20 cellular contexts compared by ENCODE assay signal in genomic region chr22:46031561-46031960, GRCh38. TPM values are rescaled to one million over a fixed set of nuclear protein-coding genes. Genes with fewer than 3 reads are reported as not detected.
DNase-seq lines count a peak whose midpoint lies in the region; ATAC-seq, FAIRE-seq and TF ChIP-seq lines count a peak whose summit lies in the region.
"Had no signal": no experiment of that assay in that cellular context is flagged by ENCODE, and none has a peak within 500 bp of the region (broad histone marks: within the 10 kb centered on the region; RNA-seq: fewer than 3 reads in every experiment).

No MANE protein-coding gene starts in this region.

- no peak overlapping the region for H3K4me2 ChIP-seq in K562 (ENCODE audit: insufficient read depth, low read length)
- no peak overlapping the region for H3K4me2 ChIP-seq in neural progenitor cell

- H3K4me1 Mint-ChIP-seq in neural progenitor cell, result peaks cover 17% of the 10 kb centered on the region

- no peaks in the 10 kb centered on the region for H3K9me3 Mint-ChIP-seq in neural progenitor cell

- H3K9me1 ChIP-seq in K562 (ENCODE audit: control insufficient read depth, insufficient read depth, low read length), result no peaks in the 10 kb centered on the region

- DNase-seq in cardiac septum (ENCODE audit: low spot score) (peak; percentile 65), right atrium auricular region (ENCODE audit: low spot score) (no peak), K562 (ENCODE audit: extremely low read depth in 1 of 4, low spot score in 3 of 4) (no peak), neural progenitor cell (ENCODE audit: low spot score) (no peak), vagina (ENCODE audit: extremely low spot score in 2 of 2) (no peak), NCI-H1417 treated with DMSO at 0.1 percent for 48 hours (lab: John Stamatoyannopoulos, UW) (no peak), brain microvascular endothelial cell (no peak), activated gamma-delta T cell treated with Interleukin-2 at 50 U/mL for 16 hours (no peak)
- DNase-seq: DMS 273 treated with DMSO at 0.1 percent for 48 hours, EL, KG1, NCI-H1436 treated with DMSO at 0.1 percent for 48 hours, NCI-H2029 treated with DMSO at 0.1 percent for 48 hours, NCI-H2171 treated with DMSO at 0.1 percent for 48 hours, NCI-H446 treated with DMSO at 0.1 percent for 48 hours, RPMI8226, SIG-M5 had no signal

- H2AFZ ChIP-seq in K562 (ENCODE audit: low read depth, low read length), result no peak overlapping the region
- H2AFZ ChIP-seq in neural progenitor cell (replicated peaks), result no peak overlapping the region

- POLR2A ChIA-PET in K562 (lab: Yijun Ruan, JAX), result no interaction called here

- no peak for TF ChIP-seq CTCF in right atrium auricular region (IDR thresholded peaks at IDR 0.05)
- no peak for TF ChIP-seq CTCF in K562 (IDR thresholded peaks at IDR 0.05 in 2 of 3, conservative IDR thresholded peaks at IDR 0.05 in 1 of 3; ENCODE audit: insufficient read depth in 2 of 3, low read depth in 1 of 3, low read length in 3 of 3)
- no peak for TF ChIP-seq CTCF in neural progenitor cell (IDR thresholded peaks at IDR 0.05)
- TF ChIP-seq CTCF in vagina (IDR thresholded peaks at IDR 0.05), result no peak
- no peak for TF ChIP-seq CTCF in brain microvascular endothelial cell (IDR thresholded peaks at IDR 0.05; ENCODE audit: low read depth, low read length, missing control alignments)

- no peak for FAIRE-seq in K562 (lab: Jason Lieb, UNC)

- TF ChIP-seq POLR2A in K562 (conservative IDR thresholded peaks at IDR 0.05) (no peak), vagina (IDR thresholded peaks at IDR 0.05) (no peak)

- H3K27ac ChIP-seq in right atrium auricular region, result no peak overlapping the region
- no peak overlapping the region for H3K27ac ChIP-seq in K562 (ENCODE audit: extremely low read depth, low read depth, low read length)
- no peak overlapping the region for H3K27ac ChIP-seq in neural progenitor cell
- peak overlapping the region; percentile 16 for H3K27ac ChIP-seq in vagina
- H3K27ac ChIP-seq in brain microvascular endothelial cell, result no peak overlapping the region
- H3K27ac ChIP-seq: C4-2B had no signal

- ATAC-seq in K562, result no peak
- ATAC-seq: HCT116 had no signal

- no peaks in the 10 kb centered on the region for H3K36me3 Mint-ChIP-seq in neural progenitor cell

- H3F3A ChIP-seq in neural progenitor cell (ENCODE audit: low read depth), result peaks cover 1% of the 10 kb centered on the region

- H3K9ac ChIP-seq in K562 (ENCODE audit: insufficient read depth in 1 of 2, low read depth in 2 of 2, low read length in 2 of 2) (no peak overlapping the region), neural progenitor cell (no peak overlapping the region)

- H3K27ac Mint-ChIP-seq in neural progenitor cell, result peak overlapping the region; percentile 21

- no peak overlapping the region for H3K4me3 Mint-ChIP-seq in neural progenitor cell

- peaks cover 5% of the 10 kb centered on the region; the same call in 2 of the 3 replicates for H3K79me2 ChIP-seq in K562 (ENCODE audit: control insufficient read depth, insufficient read depth, low read length)
- H3K79me2 ChIP-seq in neural progenitor cell (ENCODE audit: low read depth), result no peaks in the 10 kb centered on the region

- H3K4me3 ChIP-seq in right atrium auricular region (no peak overlapping the region), K562 (no peak overlapping the region), neural progenitor cell (no peak overlapping the region), vagina (no peak overlapping the region), brain microvascular endothelial cell (ENCODE audit: low read depth, low read length) (no peak overlapping the region)

- H3K27me3 ChIP-seq in right atrium auricular region (no peaks in the 10 kb centered on the region), K562 (ENCODE audit: control insufficient read depth in 2 of 2, insufficient read depth in 2 of 2, low read length in 2 of 2) (no peaks in the 10 kb centered on the region), neural progenitor cell (peaks cover 43% of the 10 kb centered on the region), vagina (no peaks in the 10 kb centered on the region), brain microvascular endothelial cell (replicated peaks) (peaks cover 1% of the 10 kb centered on the region)

- H3K36me3 ChIP-seq in right atrium auricular region (no peaks in the 10 kb centered on the region), K562 (ENCODE audit: control insufficient read depth, insufficient read depth, low read length) (no peaks in the 10 kb centered on the region), neural progenitor cell (no peaks in the 10 kb centered on the region), vagina (no peaks in the 10 kb centered on the region), brain microvascular endothelial cell (replicated peaks) (no peaks in the 10 kb centered on the region)

- no peak for TF ChIP-seq RAD21 in K562 (CRISPR knock-in tag; conservative IDR thresholded peaks at IDR 0.05 in 1 of 2, IDR thresholded peaks at IDR 0.05 in 1 of 2)

- no peak for TF ChIP-seq EP300 in K562 (IDR thresholded peaks at IDR 0.05; ENCODE audit: low read length)

- CTCF ChIA-PET in K562 (lab: Yijun Ruan, JAX; ENCODE audit: low intra/inter-chr PET ratio), result no interaction called here

- no TSS peak for BruUV-seq in K562 (replicated peaks; lab: Mats Ljungman, UMichigan)

- H3K9me3 ChIP-seq in right atrium auricular region (no peaks in the 10 kb centered on the region), K562 (replicated peaks; ENCODE audit: control insufficient read depth, insufficient read depth, low read depth, low read length) (no peaks in the 10 kb centered on the region), neural progenitor cell (ENCODE audit: low read depth) (no peaks in the 10 kb centered on the region), vagina (no peaks in the 10 kb centered on the region)

- H3K27me3 Mint-ChIP-seq in neural progenitor cell (ENCODE audit: insufficient read depth, low read depth), result peaks cover 20% of the 10 kb centered on the region

- WGBS in K562 (ENCODE audit: insufficient coverage, low coverage, missing lambda C conversion rate), result 85% methylated on average over 1 of the region's 2 CpGs

- H4K20me1 ChIP-seq in K562 (replicated peaks; ENCODE audit: control insufficient read depth, insufficient read depth, low read length), result no peaks in the 10 kb centered on the region
- no peaks in the 10 kb centered on the region for H4K20me1 ChIP-seq in neural progenitor cell (ENCODE audit: low read depth)

- in situ Hi-C loops in K562 (cut with MboI) (no loop called here), brain microvascular endothelial cell (cut with HindIII; ENCODE audit: low pct_ligation_motif_present, low sequenced_read_pairs) (no loop called here)

- H3K4me1 ChIP-seq in right atrium auricular region (peaks cover 0 to 29% of the 10 kb centered on the region in 2 donors), K562 (replicated peaks in 1 of 2; ENCODE audit: control insufficient read depth in 2 of 2, insufficient read depth in 2 of 2, low read length in 2 of 2) (peaks cover 4 to 22% of the 10 kb centered on the region in 2 experiments; a peak in 3 of 5 replicates), neural progenitor cell (peaks cover 14% of the 10 kb centered on the region), vagina (peaks cover 44% of the 10 kb centered on the region)

- intact Hi-C loops in cardiac septum (cut with DNase I) (no loop called here), K562 (cut with micrococcal nuclease) (no loop called here), vagina (cut with DNase I) (no loop called here)

TF ChIP-seq in K562, 482 proteins besides CTCF, POLR2A, EP300 and RAD21:
- TF ChIP-seq NBN (IDR thresholded peaks at IDR 0.05; ENCODE audit: low read depth) (no peak), ZFP36 (IDR thresholded peaks at IDR 0.05; ENCODE audit: low read depth, low read length, partially characterized antibody) (peak; percentile 88)

RNA-seq across cellular contexts. Expression of gene WNT7B, which starts 54.6 kb away (rescaled TPM):
- total RNA-seq in cardiac septum, result not detected
- under 1 TPM in 1 of 2 donors, not detected in 1; 0.19 TPM for total RNA-seq in right atrium auricular region
- not detected in 2 replicates for total RNA-seq in K562 (2011; cell fraction: chromatin; rRNA removed; ENCODE audit: low replicate concordance)
- total RNA-seq in K562 (2011; cell fraction: nucleolus; rRNA removed), result not detected in 2 replicates
- not detected in 2 replicates for total RNA-seq in K562 (2011; cell fraction: nucleoplasm; rRNA removed)
- total RNA-seq in K562 (2014; rRNA removed), result not detected in 2 replicates
- total RNA-seq in K562 (2014; rRNA removed; fragmentation: Illumina TruSeq; extraction: Trizol), result not detected in 2 replicates
- total RNA-seq in K562 (2015; rRNA removed; fragmentation: Illumina TruSeq; extraction: Trizol), result not detected in 2 replicates
- total RNA-seq in K562 (2021), result not detected in 2 replicates
- polyA plus RNA-seq in K562 (2011; rRNA removed), result not detected in 2 replicates
- polyA plus RNA-seq in K562 (2011; cell fraction: cytosol; rRNA removed), result not detected in 2 replicates
- not detected in 2 replicates for polyA plus RNA-seq in K562 (2011; cell fraction: nucleus; rRNA removed)
- polyA plus RNA-seq in K562 (2012), result not detected in 2 replicates
- not detected in 2 replicates for polyA plus RNA-seq in K562 (2014; fragmentation: Illumina TruSeq; extraction: Trizol)
- polyA plus RNA-seq in K562 (2014; fragmentation: Nextera tagmentation; extraction: Ambion mirVana), result not detected
- not detected in 2 replicates for polyA plus RNA-seq in K562 (2014; rRNA removed)
- polyA minus RNA-seq in K562 (2011; rRNA and poly(A)+ RNA removed), result not detected in 2 replicates
- not detected in 2 replicates for polyA minus RNA-seq in K562 (2011; cell fraction: cytosol; rRNA and poly(A)+ RNA removed)
- not detected in 2 replicates for polyA minus RNA-seq in K562 (2011; cell fraction: nucleus; rRNA and poly(A)+ RNA removed)
- total RNA-seq in neural progenitor cell (ENCODE audit: low replicate concordance), result 1.8 and 3.5 TPM in 2 replicates
- 7.1 TPM for total RNA-seq in vagina
- total RNA-seq: A673 had no signal
